In the genomic region with DNA sequence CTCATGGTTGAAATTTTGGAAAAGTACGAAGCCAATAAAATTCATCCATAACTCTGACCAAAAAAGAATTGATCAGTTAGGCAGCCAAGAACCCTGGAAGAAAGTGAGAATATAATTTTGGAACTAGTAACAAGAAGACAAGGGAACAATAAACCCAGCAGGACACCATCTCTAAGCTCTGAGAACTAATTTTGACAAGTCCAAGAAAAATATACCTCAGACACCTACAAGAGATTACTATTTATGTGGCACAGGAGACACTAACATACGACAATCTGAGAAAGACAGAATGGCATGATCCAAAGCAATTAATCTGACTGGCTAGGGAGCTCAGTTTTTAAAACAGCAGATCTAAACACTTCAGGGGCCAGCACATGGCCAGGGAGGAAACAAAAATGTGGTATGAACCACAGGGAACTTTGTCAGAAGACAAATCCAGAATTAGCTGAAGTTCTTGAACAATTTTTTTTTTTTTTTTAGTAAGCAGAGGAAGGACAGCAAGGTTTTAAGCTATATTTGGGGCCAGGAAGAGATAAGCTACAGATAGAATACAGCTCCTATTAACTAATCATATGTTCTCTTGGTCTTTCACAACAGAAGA, we compare ENCODE assay signal across 26 cellular contexts. TPM values are rescaled to one million over a fixed set of nuclear protein-coding genes. Genes with fewer than 3 reads are reported as not detected.
A peak's percentile ranks its signal among the peaks of the same experiment; 100 is the strongest.
DNase-seq lines count a peak whose midpoint lies in the region; ATAC-seq, FAIRE-seq and TF ChIP-seq lines count a peak whose summit lies in the region.
"Had no signal": no experiment of that assay in that cellular context is flagged by ENCODE, and none has a peak within 500 bp of the region (broad histone marks: within the 10 kb centered on the region; RNA-seq: fewer than 3 reads in every experiment).

No MANE protein-coding gene starts in this region.

- peaks cover 10% of the 10 kb centered on the region for H3K27me3 ChIP-seq in A673 (replicated peaks; ENCODE audit: insufficient read depth, low read depth, low read length, poor library complexity)
- H3K27me3 ChIP-seq in astrocyte (ENCODE audit: insufficient read depth, low read length) = no peaks in the 10 kb centered on the region

- H3K36me3 Mint-ChIP-seq in astrocyte (ENCODE audit: low read depth, unreplicated experiment) (no peaks in the 10 kb centered on the region), mesothelial cell of epicardium (no peaks in the 10 kb centered on the region)

- H3K79me2 ChIP-seq in astrocyte (ENCODE audit: insufficient read depth, low read length) = peaks cover 64% of the 10 kb centered on the region

- POLR2A ChIA-PET in A673 (lab: Charles Lee; ENCODE audit: low non-redundant PET) = interaction anchor here (0.6 to 0.7 kb wide), 2 partner anchors 10 to 37 kb away, joined by 3 to 10 read pairs; no protein-coding TSS in a partner anchor

- H4K20me1 ChIP-seq in astrocyte (ENCODE audit: insufficient read depth, low read length) = peaks cover 69% of the 10 kb centered on the region

- H3K9me3 ChIP-seq in A673 (ENCODE audit: low read depth, low read length, poor library complexity, severe bottlenecking) (no peaks in the 10 kb centered on the region), astrocyte (ENCODE audit: insufficient read depth, low read depth, low read length) (no peaks in the 10 kb centered on the region)

- CTCF ChIA-PET in A673 (lab: Charles Lee) = interaction anchor here (0.6 kb wide), 1 partner anchor 9 kb away, joined by 3 read pairs; no protein-coding TSS in a partner anchor

- H3K4me2 ChIP-seq in astrocyte (ENCODE audit: low read length) = no peak overlapping the region
- H3K4me2 ChIP-seq: PC-9 had no signal

- no TSS peak for BruUV-seq in A673 (replicated peaks; lab: Mats Ljungman, UMichigan)

- peak; percentile 34 for DNase-seq in A673 (ENCODE audit: low spot score)
- DNase-seq in GM19239 (ENCODE audit: insufficient read length, low spot score) = no peak
- DNase-seq in astrocyte (ENCODE audit: low read depth) = no peak
- no peak for DNase-seq in mesothelial cell of epicardium (ENCODE audit: low spot score in 2 of 2, unreplicated experiment in 2 of 2)
- no peak for DNase-seq in caudate nucleus (lab: John Stamatoyannopoulos, UW)
- no peak for DNase-seq in NCI-H1436 treated with DMSO at 0.1 percent for 48 hours (lab: John Stamatoyannopoulos, UW)
- DNase-seq: activated CD4-positive, alpha-beta T cell treated with anti-CD3 and anti-CD28 coated beads, Interleukin-2, amount 10 ng/mL, durations not matched to agents 24 days and 14 days; activated naive CD8-positive, alpha-beta T cell treated with anti-CD3 and anti-CD28 coated beads, Interleukin-2, amount 50 U/mL, for 24 hours; activated T-cell treated with anti-CD3 and anti-CD28 coated beads, Interleukin-2, amount 50 U/mL, for 48 hours; cerebellar nuclear complex; DMS79; H9; head of caudate nucleus; kidney glomerular epithelial cell; MV-4-11; NCI-H1694; NCI-H510A treated with DMSO at 0.1 percent for 48 hours; NK-92 treated with Interleukin-12 subunit alpha and Interleukin-12 subunit beta, amount 100 ng/mL, for 24 hours; PC-9; SHP77 treated with DMSO at 0.1 percent for 48 hours; stimulated activated naive CD4-positive, alpha-beta T cell treated with Interleukin-2 at 50 U/mL for 16 hours; WERI-Rb-1 had no signal

- H3K27ac Mint-ChIP-seq in astrocyte (ENCODE audit: unreplicated experiment) (peak overlapping the region; percentile 12), mesothelial cell of epicardium (peak overlapping the region; percentile 78)
- H3K27ac Mint-ChIP-seq: activated CD4-positive, alpha-beta T cell treated with anti-CD3 and anti-CD28 coated beads, Interleukin-2, amount 10 ng/mL, durations not matched to agents 24 days and 14 days; activated naive CD8-positive, alpha-beta T cell treated with anti-CD3 and anti-CD28 coated beads, Interleukin-2, amount 50 U/mL, for 24 hours had no signal

- H3K4me1 ChIP-seq in A673 (ENCODE audit: insufficient read depth, low read length, poor library complexity, severe bottlenecking) (peaks cover 21% of the 10 kb centered on the region), astrocyte (ENCODE audit: insufficient read depth, low read length) (peaks cover 8% of the 10 kb centered on the region)

- H3K27ac ChIP-seq in A673 (ENCODE audit: low read depth, low read length, poor library complexity, severe bottlenecking) (no peak overlapping the region), astrocyte (ENCODE audit: low read depth, low read length) (no peak overlapping the region), caudate nucleus (ENCODE audit: low read depth, low read length) (no peak overlapping the region)
- H3K27ac ChIP-seq: C4-2B, PC-9, WERI-Rb-1 had no signal

- intact Hi-C loops in A673 (cut with micrococcal nuclease; ENCODE audit: unreplicated experiment) = no loop called here

- H3K4me3 Mint-ChIP-seq in astrocyte (ENCODE audit: unreplicated experiment) (no peak overlapping the region), mesothelial cell of epicardium (no peak overlapping the region)
- H3K4me3 Mint-ChIP-seq: activated CD4-positive, alpha-beta T cell treated with anti-CD3 and anti-CD28 coated beads, Interleukin-2, amount 10 ng/mL, durations not matched to agents 24 days and 14 days; activated naive CD8-positive, alpha-beta T cell treated with anti-CD3 and anti-CD28 coated beads, Interleukin-2, amount 50 U/mL, for 24 hours; H9 had no signal

- no peak for TF ChIP-seq CTCF in A673 (conservative IDR thresholded peaks at IDR 0.05; ENCODE audit: low read depth, low read length)
- no peak for TF ChIP-seq CTCF in astrocyte (IDR thresholded peaks at IDR 0.05; ENCODE audit: insufficient read depth, low read depth, low read length)
- no peak for TF ChIP-seq CTCF in mesothelial cell of epicardium (IDR thresholded peaks at IDR 0.05; ENCODE audit: unreplicated experiment)

- no peak overlapping the region for H3K9ac ChIP-seq in astrocyte (ENCODE audit: low read length)

- no peak overlapping the region for H3K4me3 ChIP-seq in A673 (ENCODE audit: low read depth, low read length, poor library complexity, severe bottlenecking)
- H3K4me3 ChIP-seq in astrocyte (ENCODE audit: insufficient read depth, low read depth, low read length) = no peak overlapping the region
- H3K4me3 ChIP-seq: PC-9 had no signal

- H3K36me3 ChIP-seq in A673 (ENCODE audit: insufficient read depth, low read length, poor library complexity, severe bottlenecking) (no peaks in the 10 kb centered on the region), astrocyte (ENCODE audit: insufficient read depth, low read length) (no peaks in the 10 kb centered on the region)
- H3K36me3 ChIP-seq: WERI-Rb-1 had no signal

- no peaks in the 10 kb centered on the region for H3K27me3 Mint-ChIP-seq in astrocyte (ENCODE audit: low read depth, unreplicated experiment)
- no peaks in the 10 kb centered on the region for H3K27me3 Mint-ChIP-seq in mesothelial cell of epicardium (ENCODE audit: low read depth)

- H3K9me3 Mint-ChIP-seq in astrocyte (ENCODE audit: unreplicated experiment) (no peaks in the 10 kb centered on the region), mesothelial cell of epicardium (no peaks in the 10 kb centered on the region)
- H3K9me3 Mint-ChIP-seq: activated CD4-positive, alpha-beta T cell treated with anti-CD3 and anti-CD28 coated beads, Interleukin-2, amount 10 ng/mL, durations not matched to agents 24 days and 14 days; activated naive CD8-positive, alpha-beta T cell treated with anti-CD3 and anti-CD28 coated beads, Interleukin-2, amount 50 U/mL, for 24 hours; H9 had no signal

- no peak overlapping the region for H2AFZ ChIP-seq in astrocyte (ENCODE audit: low read depth, low read length)
- H2AFZ ChIP-seq: PC-9 had no signal

- H3K4me1 Mint-ChIP-seq in astrocyte (ENCODE audit: low read depth, unreplicated experiment) (peaks cover 17% of the 10 kb centered on the region), mesothelial cell of epicardium (peaks cover 44% of the 10 kb centered on the region)

- ATAC-seq in HG02885 (IDR thresholded peaks at IDR 0.05; ENCODE audit: poor library complexity, unreplicated experiment) = no peak
- ATAC-seq: activated naive CD8-positive, alpha-beta T cell treated with anti-CD3 and anti-CD28 coated beads, Interleukin-2, amount 50 U/mL, for 24 hours had no signal

- FAIRE-seq in GM19239 (lab: Jason Lieb, UNC) (peak; percentile 54), astrocyte (lab: Jason Lieb, UNC) (no peak)
- FAIRE-seq: endothelial cell of umbilical vein, HTR-8/SVneo had no signal

RNA-seq across cellular contexts. Expression of a gene that starts 38.9 kb away (rescaled TPM):
- total RNA-seq in A673 (2021) (28.0 and 32.3 TPM in 2 replicates), astrocyte (35.4 and 35.9 TPM in 2 replicates), mesothelial cell of epicardium (68.6 to 73.4 TPM (median 73.2 TPM) in 3 replicates)
